33 cellular contexts compared by ENCODE assay signal in genomic region chr7:130108809-130109208, GRCh38.
"Had no signal": no experiment of that assay in that cellular context is flagged by ENCODE, and none has a peak within 500 bp of the region (broad histone marks: within the 10 kb centered on the region; RNA-seq: fewer than 3 reads in every experiment).

No MANE protein-coding gene starts in this region.

- H3K27ac Mint-ChIP-seq: activated B cell treated with CpG ODN at 0.5 μM for 24 hours; activated CD8-positive, alpha-beta T cell treated with anti-CD3 and anti-CD28 coated beads for 36 hours; activated naive CD8-positive, alpha-beta T cell treated with anti-CD3 and anti-CD28 coated beads, Interleukin-2, amount 10 ng/mL, durations not matched to agents 7 days and 5 days; activated T-helper 17 cell treated with anti-CD3 and anti-CD28 coated beads, Interleukin-2, amount 50 U/mL, for 72 hours; brain; T-helper 17 cell; T-helper 2 cell treated with Interferon-gamma antibody and Interleukin-4, amounts not matched to agents 5 μg/mL and 100 μg/mL, for 36 hours had no signal

- H3K4me1 Mint-ChIP-seq: activated naive CD8-positive, alpha-beta T cell treated with anti-CD3 and anti-CD28 coated beads, Interleukin-2, amount 10 ng/mL, durations not matched to agents 7 days and 5 days; activated T-helper 17 cell treated with anti-CD3 and anti-CD28 coated beads, Interleukin-2, amount 50 U/mL, for 72 hours had no signal

- FAIRE-seq: endometrium, endothelial cell of umbilical vein had no signal

- H3K9me3 Mint-ChIP-seq: activated B cell treated with CpG ODN at 0.5 μM for 24 hours; activated CD8-positive, alpha-beta T cell treated with anti-CD3 and anti-CD28 coated beads for 36 hours; activated naive CD4-positive, alpha-beta T cell treated with anti-CD3 and anti-CD28 coated beads, Interleukin-2, amount 50 U/mL, for 72 hours; activated naive CD8-positive, alpha-beta T cell treated with anti-CD3 and anti-CD28 coated beads, Interleukin-2, amount 10 ng/mL, durations not matched to agents 7 days and 5 days; activated T-cell treated with anti-CD3 and anti-CD28 coated beads, Interleukin-2, amount 50 U/mL, for 4 hours; activated T-helper 17 cell treated with anti-CD3 and anti-CD28 coated beads, Interleukin-2, amount 50 U/mL, for 72 hours; T-helper 2 cell treated with Interferon-gamma antibody and Interleukin-4, amounts not matched to agents 5 μg/mL and 100 μg/mL, for 36 hours had no signal

- DNase-seq: activated B cell treated with CpG ODN at 0.5 μM for 24 hours; activated CD4-positive, alpha-beta T cell treated with anti-CD3 and anti-CD28 coated beads for 48 hours; activated CD4-positive, alpha-beta T cell treated with anti-CD3 and anti-CD28 coated beads, Interleukin-2, amount 50 U/mL, for 1 hour; activated CD4-positive, alpha-beta T cell treated with anti-CD3 and anti-CD28 coated beads, Interleukin-2, amount 50 U/mL, for 48 hours; activated CD8-positive, alpha-beta memory T cell treated with anti-CD3 and anti-CD28 coated beads for 24 hours; activated CD8-positive, alpha-beta T cell treated with anti-CD3 and anti-CD28 coated beads for 36 hours; activated effector memory CD4-positive, alpha-beta T cell treated with Interleukin-2 at 50 U/mL for 16 hours; activated gamma-delta T cell treated with Interleukin-2 at 50 U/mL for 16 hours; activated naive CD4-positive, alpha-beta T cell treated with Interleukin-2 at 50 U/mL for 16 hours; activated naive CD8-positive, alpha-beta T cell treated with anti-CD3 and anti-CD28 coated beads, Interleukin-2, amount 10 ng/mL, durations not matched to agents 7 days and 5 days; activated T-cell treated with anti-CD3 and anti-CD28 coated beads, Interleukin-2, amount 50 U/mL, for 4 hours; central memory CD4-positive, alpha-beta T cell; cerebellar nuclear complex; colonic mucosa; effector CD8-positive, alpha-beta T cell; esophagus squamous epithelium; foreskin melanocyte; T-helper 1 cell; T-helper 17 cell; T1000; WERI-Rb-1 had no signal

- ATAC-seq: activated CD4-positive, CD25-positive, alpha-beta regulatory T cell treated with anti-CD3 and anti-CD28 coated beads, Interleukin-2, amount 50 U/mL, for 24 hours; activated CD8-positive, alpha-beta T cell treated with anti-CD3 and anti-CD28 coated beads for 36 hours; activated naive CD4-positive, alpha-beta T cell treated with anti-CD3 and anti-CD28 coated beads, Interleukin-2, amount 50 U/mL, for 72 hours; activated T-cell treated with anti-CD3 and anti-CD28 coated beads, Interleukin-2, amount 50 U/mL, for 4 hours; activated T-helper 17 cell treated with anti-CD3 and anti-CD28 coated beads, Interleukin-2, amount 50 U/mL, for 72 hours; gastroesophageal sphincter; T-helper 17 cell had no signal

- H3K36me3 Mint-ChIP-seq: activated naive CD4-positive, alpha-beta T cell treated with anti-CD3 and anti-CD28 coated beads, Interleukin-2, amount 50 U/mL, for 72 hours had no signal

- H3K4me3 Mint-ChIP-seq: activated B cell treated with CpG ODN at 0.5 μM for 24 hours; activated CD8-positive, alpha-beta T cell treated with anti-CD3 and anti-CD28 coated beads for 36 hours; activated naive CD8-positive, alpha-beta T cell treated with anti-CD3 and anti-CD28 coated beads, Interleukin-2, amount 10 ng/mL, durations not matched to agents 7 days and 5 days; activated T-cell treated with anti-CD3 and anti-CD28 coated beads, Interleukin-2, amount 50 U/mL, for 4 hours; activated T-helper 17 cell treated with anti-CD3 and anti-CD28 coated beads, Interleukin-2, amount 50 U/mL, for 72 hours; brain; T-helper 17 cell; T-helper 2 cell treated with Interferon-gamma antibody and Interleukin-4, amounts not matched to agents 5 μg/mL and 100 μg/mL, for 36 hours had no signal

- H3K36me3 ChIP-seq: ascending aorta, breast epithelium, cardiac muscle cell, colonic mucosa, gastroesophageal sphincter, WERI-Rb-1 had no signal

- H3K4me3 ChIP-seq: ascending aorta, breast epithelium, cardiac muscle cell, colonic mucosa, esophagus squamous epithelium, gastroesophageal sphincter had no signal

- H3K27ac ChIP-seq: ascending aorta, breast epithelium, cardiac muscle cell, colonic mucosa, epithelial cell of prostate, esophagus squamous epithelium, gastroesophageal sphincter, WERI-Rb-1 had no signal

- H3K27me3 ChIP-seq: ascending aorta, breast epithelium, cardiac muscle cell, colonic mucosa, esophagus squamous epithelium, gastroesophageal sphincter had no signal

- H3K4me1 ChIP-seq: ascending aorta, breast epithelium, gastroesophageal sphincter had no signal

- H3K27me3 Mint-ChIP-seq: activated B cell treated with CpG ODN at 0.5 μM for 24 hours; activated CD8-positive, alpha-beta T cell treated with anti-CD3 and anti-CD28 coated beads for 36 hours; activated naive CD8-positive, alpha-beta T cell treated with anti-CD3 and anti-CD28 coated beads, Interleukin-2, amount 10 ng/mL, durations not matched to agents 7 days and 5 days; activated T-helper 17 cell treated with anti-CD3 and anti-CD28 coated beads, Interleukin-2, amount 50 U/mL, for 72 hours; brain; T-helper 17 cell had no signal

- H3K9me3 ChIP-seq: ascending aorta, breast epithelium, colonic mucosa, esophagus squamous epithelium, gastroesophageal sphincter had no signal
